ENCODE assay signal across 21 cellular contexts in genomic region chr20:63325021-63325471, GRCh38. TPM values are rescaled to one million over a fixed set of nuclear protein-coding genes. Genes with fewer than 3 reads are reported as not detected.
"Had no signal": no experiment of that assay in that cellular context is flagged by ENCODE, and none has a peak within 500 bp of the region (broad histone marks: within the 10 kb centered on the region; RNA-seq: fewer than 3 reads in every experiment).

No MANE protein-coding gene starts in this region.

- ATAC-seq: activated CD4-positive, alpha-beta T cell treated with anti-CD3 and anti-CD28 coated beads for 36 hours; esophagus mucosa; pancreas; right lobe of liver had no signal

- DNase-seq: activated B cell treated with CpG ODN at 0.5 μM for 24 hours; activated CD4-positive, alpha-beta T cell treated with anti-CD3 and anti-CD28 coated beads for 36 hours; activated CD4-positive, alpha-beta T cell treated with anti-CD3 and anti-CD28 coated beads, Interleukin-2, amount 50 U/mL, for 4 hours; activated CD8-positive, alpha-beta memory T cell treated with anti-CD3 and anti-CD28 coated beads for 24 hours; activated naive CD4-positive, alpha-beta T cell treated with Interleukin-2 at 50 U/mL for 16 hours; activated T-cell treated with anti-CD3 and anti-CD28 coated beads, Interleukin-2, amount 50 U/mL, for 48 hours; dermis blood vessel endothelial cell; effector CD8-positive, alpha-beta T cell; foreskin melanocyte; islet precursor cell; mammary epithelial cell; midbrain; small intestine; stimulated activated naive CD4-positive, alpha-beta T cell; T1000; testis had no signal

- H3K4me1 ChIP-seq: pancreas, right lobe of liver, testis had no signal

- H3K27me3 ChIP-seq: right lobe of liver, testis had no signal

- H3K4me3 ChIP-seq: cardiac muscle cell, pancreas, right lobe of liver, testis had no signal

- H3K27ac ChIP-seq: cardiac muscle cell, pancreas, right lobe of liver, testis had no signal

- H3K36me3 ChIP-seq: cardiac muscle cell, pancreas, right lobe of liver had no signal

- H3K9me3 ChIP-seq: pancreas, right lobe of liver, testis had no signal

RNA-seq across cellular contexts. Expression of gene COL20A1, which starts 32.1 kb away (rescaled TPM):
- total RNA-seq: activated B cell treated with CpG ODN at 0.5 μM for 24 hours, cardiac muscle cell, dermis blood vessel endothelial cell, esophagus mucosa, mammary epithelial cell, pancreas, right lobe of liver, SK-MEL-5 had no signal
- polyA plus RNA-seq: mammary epithelial cell had no signal

RNA-seq across cellular contexts. Expression of gene CHRNA4, which starts 36.1 kb away (rescaled TPM):
- total RNA-seq: activated B cell treated with CpG ODN at 0.5 μM for 24 hours; activated CD4-positive, alpha-beta T cell treated with anti-CD3 and anti-CD28 coated beads for 36 hours; dermis blood vessel endothelial cell; esophagus mucosa; mammary epithelial cell; SK-MEL-5 had no signal
- polyA plus RNA-seq: cardiac muscle cell, mammary epithelial cell had no signal
